In the genomic region with DNA sequence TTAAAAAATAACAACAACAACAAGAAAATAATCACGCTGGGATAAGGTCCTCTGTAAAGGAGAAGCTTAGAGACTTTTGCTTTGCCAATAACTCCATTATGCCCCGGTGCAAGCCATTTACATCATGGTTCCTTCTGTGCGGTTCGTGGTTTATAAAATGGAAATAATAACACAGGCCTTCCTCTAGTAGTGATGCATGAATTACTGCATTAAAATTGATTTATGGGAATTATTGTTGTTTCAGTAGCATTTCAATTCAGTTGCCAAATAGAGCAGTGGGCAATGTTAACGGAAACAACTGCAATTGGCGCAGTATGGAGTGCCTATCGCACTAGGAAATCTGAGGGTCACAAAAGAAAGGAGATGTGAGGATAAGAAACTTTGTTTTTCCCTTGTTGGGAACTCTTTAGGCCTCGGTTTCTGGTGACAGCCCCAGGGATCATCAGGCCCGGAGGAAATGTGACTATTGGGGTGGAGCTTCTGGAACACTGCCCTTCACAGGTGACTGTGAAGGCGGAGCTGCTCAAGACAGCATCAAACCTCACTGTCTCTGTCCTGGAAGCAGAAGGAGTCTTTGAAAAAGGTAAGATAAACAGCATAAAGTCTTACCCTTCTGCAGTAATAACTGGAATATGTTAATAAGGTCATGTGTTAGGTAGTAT, we compare ENCODE assay signal across 8 cellular contexts. TPM values are rescaled to one million over a fixed set of nuclear protein-coding genes. Genes with fewer than 3 reads are reported as not detected.
DNase-seq lines count a peak whose midpoint lies in the region; ATAC-seq and TF ChIP-seq lines count a peak whose summit lies in the region.

No MANE protein-coding gene starts in this region.

- no peaks in the 10 kb centered on the region for H3K36me3 ChIP-seq in thoracic aorta

- TF ChIP-seq CTCF in fibroblast of villous mesenchyme (IDR thresholded peaks at IDR 0.05; ENCODE audit: insufficient read depth, low read depth, low read length) (no peak), thoracic aorta (IDR thresholded peaks at IDR 0.05) (no peak), GM13976 (IDR thresholded peaks at IDR 0.05; ENCODE audit: borderline replicate concordance, control extremely low read depth, extremely low read depth, insufficient read depth, missing control alignments) (no peak)

- no peak for ATAC-seq in activated T-cell treated with anti-CD3 and anti-CD28 coated beads, Interleukin-2, amount 50 U/mL, for 4 hours
- ATAC-seq in thoracic aorta (ENCODE audit: insufficient number of reproducible peaks, low FRiP score, low read depth) (no peak), HG03571 (IDR thresholded peaks at IDR 0.05; ENCODE audit: unreplicated experiment) (no peak)

- no peaks in the 10 kb centered on the region for H3K27me3 ChIP-seq in thoracic aorta (replicated peaks; ENCODE audit: insufficient read depth)

- peaks cover 22% of the 10 kb centered on the region for H3K27me3 Mint-ChIP-seq in activated T-cell treated with anti-CD3 and anti-CD28 coated beads, Interleukin-2, amount 50 U/mL, for 4 hours (ENCODE audit: low read depth)
- H3K27me3 Mint-ChIP-seq in T-helper 2 cell treated with Interferon-gamma antibody and Interleukin-4, amounts not matched to agents 5 μg/mL and 100 μg/mL, for 36 hours (ENCODE audit: low read depth), result no peaks in the 10 kb centered on the region

- in situ Hi-C loops in GM13976 (cut with MboI; ENCODE audit: low sequenced_read_pairs, unreplicated experiment), result no loop called here

- DNase-seq in activated T-cell treated with anti-CD3 and anti-CD28 coated beads, Interleukin-2, amount 50 U/mL, for 4 hours, result no peak
- DNase-seq in activated T-cell treated with anti-CD3 and anti-CD28 coated beads, Interleukin-2, amount 50 U/mL, for 1 hour, result no peak
- DNase-seq in T-helper 2 cell treated with Interferon-gamma antibody and Interleukin-4, amounts not matched to agents 5 μg/mL and 100 μg/mL, for 36 hours (ENCODE audit: low spot score), result no peak
- DNase-seq in fibroblast of villous mesenchyme (ENCODE audit: low read depth), result no peak
- DNase-seq in thoracic aorta (ENCODE audit: low spot score), result no peak
- DNase-seq in GM13976 (ENCODE audit: low spot score), result no peak
- DNase-seq in islet precursor cell, result no peak

- H3K4me1 Mint-ChIP-seq in activated T-cell treated with anti-CD3 and anti-CD28 coated beads, Interleukin-2, amount 50 U/mL, for 4 hours (ENCODE audit: low read depth), result peaks cover 32% of the 10 kb centered on the region
- H3K4me1 Mint-ChIP-seq in T-helper 2 cell treated with Interferon-gamma antibody and Interleukin-4, amounts not matched to agents 5 μg/mL and 100 μg/mL, for 36 hours (ENCODE audit: low read depth), result peaks cover 50% of the 10 kb centered on the region

- peak overlapping the region; percentile 63 for H3K4me3 ChIP-seq in fibroblast of villous mesenchyme (ENCODE audit: low read depth, low read length)
- H3K4me3 ChIP-seq in thoracic aorta, result peak overlapping the region; percentile 72

- H3K27ac ChIP-seq in thoracic aorta, result no peak overlapping the region

- H3K9me3 Mint-ChIP-seq in activated T-cell treated with anti-CD3 and anti-CD28 coated beads, Interleukin-2, amount 50 U/mL, for 4 hours, result no peaks in the 10 kb centered on the region
- H3K9me3 Mint-ChIP-seq in T-helper 2 cell treated with Interferon-gamma antibody and Interleukin-4, amounts not matched to agents 5 μg/mL and 100 μg/mL, for 36 hours, result peaks cover 8% of the 10 kb centered on the region

- peaks cover 0 to 29% of the 10 kb centered on the region in 2 donors for H3K4me1 ChIP-seq in thoracic aorta (ENCODE audit: control insufficient read depth in 1 of 2, low read depth in 2 of 2)

- H3K36me3 Mint-ChIP-seq in activated T-cell treated with anti-CD3 and anti-CD28 coated beads, Interleukin-2, amount 50 U/mL, for 4 hours (ENCODE audit: insufficient read depth), result peaks cover 8% of the 10 kb centered on the region
- H3K36me3 Mint-ChIP-seq in T-helper 2 cell treated with Interferon-gamma antibody and Interleukin-4, amounts not matched to agents 5 μg/mL and 100 μg/mL, for 36 hours (ENCODE audit: low read depth), result peaks cover 35% of the 10 kb centered on the region

- no peaks in the 10 kb centered on the region for H3K9me3 ChIP-seq in thoracic aorta

- H3K27ac Mint-ChIP-seq in T-helper 2 cell treated with Interferon-gamma antibody and Interleukin-4, amounts not matched to agents 5 μg/mL and 100 μg/mL, for 36 hours, result peak overlapping the region; percentile 94

- peak overlapping the region; percentile 88 for H3K4me3 Mint-ChIP-seq in activated T-cell treated with anti-CD3 and anti-CD28 coated beads, Interleukin-2, amount 50 U/mL, for 4 hours
- H3K4me3 Mint-ChIP-seq in T-helper 2 cell treated with Interferon-gamma antibody and Interleukin-4, amounts not matched to agents 5 μg/mL and 100 μg/mL, for 36 hours, result peak overlapping the region; percentile 85

RNA-seq across cellular contexts. Expression of gene CD109, which starts 1.1 kb away (rescaled TPM):
- 10 to 100 TPM; 10.1 to 20.7 (median 11.2) TPM for total RNA-seq in activated T-cell treated with anti-CD3 and anti-CD28 coated beads, Interleukin-2, amount 50 U/mL, for 4 hours
- total RNA-seq in fibroblast of villous mesenchyme (27.2 and 43.2 TPM in 2 replicates), thoracic aorta (10 to 100 TPM; 12.6 to 21.3 TPM)

RNA-seq across cellular contexts. Expression of gene SLC17A5, which starts 43.3 kb away (rescaled TPM):
- total RNA-seq in activated T-cell treated with anti-CD3 and anti-CD28 coated beads, Interleukin-2, amount 50 U/mL, for 4 hours, result 1 to 10 TPM; 2.8 to 3.5 (median 3.1) TPM
- 40.3 and 46.6 TPM in 2 replicates for total RNA-seq in fibroblast of villous mesenchyme
- 10 to 100 TPM; 24.1 to 36.8 TPM for total RNA-seq in thoracic aorta
